Comparison of ENCODE assay signal across 21 cellular contexts in the genomic region with DNA sequence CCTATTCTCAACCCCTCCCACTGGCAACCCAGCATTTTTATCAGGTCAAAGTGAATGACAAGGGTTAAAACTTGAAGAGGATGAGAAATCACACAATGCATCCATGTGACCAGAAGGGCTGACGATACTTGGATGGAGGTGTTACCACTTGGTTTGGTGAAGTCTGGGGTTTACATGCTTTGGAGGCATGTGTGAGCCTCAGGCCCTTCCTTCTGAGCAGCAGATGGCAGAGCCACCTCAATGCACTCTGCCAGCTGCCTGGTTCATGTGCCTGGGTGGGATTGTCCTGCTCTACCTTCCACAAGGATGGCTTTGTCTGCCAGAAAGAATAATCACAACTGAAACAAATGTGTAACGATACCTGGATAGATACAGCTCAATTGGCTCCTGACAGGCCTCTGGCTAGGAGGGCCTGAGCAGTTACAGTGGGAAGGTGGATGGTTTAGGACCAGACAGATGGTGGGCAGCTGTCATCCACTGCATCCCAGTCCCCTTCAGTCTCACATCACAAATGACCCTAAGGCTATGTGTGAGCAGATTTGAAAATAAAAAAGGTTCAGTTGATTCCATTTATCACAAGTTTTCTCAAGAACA. TPM values are rescaled to one million over a fixed set of nuclear protein-coding genes. Genes with fewer than 3 reads are reported as not detected.
DNase-seq lines count a peak whose midpoint lies in the region; ATAC-seq and TF ChIP-seq lines count a peak whose summit lies in the region.
"Had no signal": no experiment of that assay in that cellular context is flagged by ENCODE, and none has a peak within 500 bp of the region (broad histone marks: within the 10 kb centered on the region; RNA-seq: fewer than 3 reads in every experiment).

No MANE protein-coding gene starts in this region.

- no peaks in the 10 kb centered on the region for H3K9me3 ChIP-seq in naive thymus-derived CD4-positive, alpha-beta T cell (ENCODE audit: control insufficient read depth in 2 of 3, low read length in 3 of 3)
- no peaks in the 10 kb centered on the region for H3K9me3 ChIP-seq in vagina
- H3K9me3 ChIP-seq: right lobe of liver had no signal

- TF ChIP-seq CTCF in VCaP (conservative IDR thresholded peaks at IDR 0.05) (no peak), vagina (IDR thresholded peaks at IDR 0.05) (no peak), mesothelial cell of epicardium (IDR thresholded peaks at IDR 0.05; ENCODE audit: unreplicated experiment) (no peak)

- H3K27me3 Mint-ChIP-seq in naive thymus-derived CD4-positive, alpha-beta T cell, result peaks cover 0 to 6% (median 0%) of the 10 kb centered on the region in 5 donors
- H3K27me3 Mint-ChIP-seq in mesothelial cell of epicardium (ENCODE audit: low read depth), result no peaks in the 10 kb centered on the region
- H3K27me3 Mint-ChIP-seq: central memory CD8-positive, alpha-beta T cell had no signal

- H3K36me3 ChIP-seq in naive thymus-derived CD4-positive, alpha-beta T cell (ENCODE audit: control insufficient read depth in 2 of 3, insufficient read depth in 3 of 3, low read length in 3 of 3), result no peaks in the 10 kb centered on the region
- H3K36me3 ChIP-seq in vagina, result no peaks in the 10 kb centered on the region
- H3K36me3 ChIP-seq: right lobe of liver had no signal

- H3K4me3 Mint-ChIP-seq in naive thymus-derived CD4-positive, alpha-beta T cell, result no peak overlapping the region
- H3K4me3 Mint-ChIP-seq in mesothelial cell of epicardium, result no peak overlapping the region
- H3K4me3 Mint-ChIP-seq: CD8-positive, alpha-beta memory T cell; central memory CD8-positive, alpha-beta T cell; IgD-negative memory B cell; T-helper 1 cell treated with Interleukin-12 subunit alpha and Interleukin-12 subunit beta and Interleukin-4 antibody, amounts not matched to agents 30 μg/mL and 1 μg/mL, for 36 hours had no signal

- DNase-seq in DMS 273 (lab: John Stamatoyannopoulos, UW; ENCODE audit: unreplicated experiment) (peak; percentile 94), NCI-H1694 (lab: John Stamatoyannopoulos, UW) (peak; percentile 82), vagina (ENCODE audit: extremely low spot score in 2 of 2) (no peak), mesothelial cell of epicardium (ENCODE audit: low spot score in 2 of 2, unreplicated experiment in 2 of 2) (no peak), SW 1271 (lab: John Stamatoyannopoulos, UW) (no peak)
- no peak for DNase-seq in naive thymus-derived CD4-positive, alpha-beta T cell
- DNase-seq: activated CD4-positive, CD25-positive, alpha-beta regulatory T cell; amniotic stem cell; CD8-positive, alpha-beta memory T cell; effector CD8-positive, alpha-beta T cell; left cardiac atrium; midbrain; NCI-H82; right lobe of liver; stimulated activated CD4-positive, alpha-beta T cell treated with anti-CD3 and anti-CD28 coated beads, Interleukin-2, amount 100 ng/mL, for 24 hours had no signal

- TF ChIP-seq POLR2A in vagina (IDR thresholded peaks at IDR 0.05), result no peak

- intact Hi-C loops in naive thymus-derived CD4-positive, alpha-beta T cell (cut with micrococcal nuclease), result no loop called here
- intact Hi-C loops in vagina (cut with DNase I), result no loop called here

- no peaks in the 10 kb centered on the region for H3K4me1 ChIP-seq in naive thymus-derived CD4-positive, alpha-beta T cell (ENCODE audit: control insufficient read depth in 2 of 2, insufficient read depth in 2 of 2, low read length in 2 of 2)
- peaks cover 9% of the 10 kb centered on the region for H3K4me1 ChIP-seq in vagina
- H3K4me1 ChIP-seq: right lobe of liver had no signal

- peak overlapping the region in 1 of 9 donors; percentile 3 for H3K27ac Mint-ChIP-seq in naive thymus-derived CD4-positive, alpha-beta T cell
- no peak overlapping the region for H3K27ac Mint-ChIP-seq in mesothelial cell of epicardium
- H3K27ac Mint-ChIP-seq: CD8-positive, alpha-beta memory T cell; T-helper 1 cell treated with Interleukin-12 subunit alpha and Interleukin-12 subunit beta and Interleukin-4 antibody, amounts not matched to agents 30 μg/mL and 1 μg/mL, for 36 hours had no signal

- CTCF ChIA-PET in naive thymus-derived CD4-positive, alpha-beta T cell (lab: Charles Lee), result no interaction called here

- H3K27ac ChIP-seq in VCaP (peak overlapping the region; percentile 80), vagina (no peak overlapping the region)
- no peak overlapping the region for H3K27ac ChIP-seq in naive thymus-derived CD4-positive, alpha-beta T cell (ENCODE audit: low read depth, low read length)
- H3K27ac ChIP-seq: right lobe of liver had no signal

- no peaks in the 10 kb centered on the region for H3K27me3 ChIP-seq in naive thymus-derived CD4-positive, alpha-beta T cell (ENCODE audit: control insufficient read depth in 2 of 2, insufficient read depth in 2 of 2, low read length in 2 of 2)
- no peaks in the 10 kb centered on the region for H3K27me3 ChIP-seq in vagina
- H3K27me3 ChIP-seq: right lobe of liver had no signal

- peaks cover 0 to 3% (median 0%) of the 10 kb centered on the region in 11 donors for H3K9me3 Mint-ChIP-seq in naive thymus-derived CD4-positive, alpha-beta T cell
- peaks cover 19% of the 10 kb centered on the region for H3K9me3 Mint-ChIP-seq in mesothelial cell of epicardium
- H3K9me3 Mint-ChIP-seq: CD8-positive, alpha-beta memory T cell; central memory CD8-positive, alpha-beta T cell; T-helper 1 cell treated with Interleukin-12 subunit alpha and Interleukin-12 subunit beta and Interleukin-4 antibody, amounts not matched to agents 30 μg/mL and 1 μg/mL, for 36 hours had no signal

- H3K4me3 ChIP-seq in naive thymus-derived CD4-positive, alpha-beta T cell (ENCODE audit: low read length), result no peak overlapping the region
- no peak overlapping the region for H3K4me3 ChIP-seq in vagina
- H3K4me3 ChIP-seq: GM12878, right lobe of liver had no signal

- peaks cover 0 to 3% (median 0%) of the 10 kb centered on the region in 5 donors for H3K36me3 Mint-ChIP-seq in naive thymus-derived CD4-positive, alpha-beta T cell
- H3K36me3 Mint-ChIP-seq in mesothelial cell of epicardium, result no peaks in the 10 kb centered on the region
- H3K36me3 Mint-ChIP-seq: CD8-positive, alpha-beta memory T cell; IgD-negative memory B cell had no signal

- H3K4me1 Mint-ChIP-seq in naive thymus-derived CD4-positive, alpha-beta T cell, result peaks cover 0 to 2% (median 0%) of the 10 kb centered on the region in 7 donors
- no peaks in the 10 kb centered on the region for H3K4me1 Mint-ChIP-seq in mesothelial cell of epicardium
- H3K4me1 Mint-ChIP-seq: CD8-positive, alpha-beta memory T cell; central memory CD8-positive, alpha-beta T cell; IgD-negative memory B cell had no signal

- peak; percentile 6 for ATAC-seq in naive thymus-derived CD4-positive, alpha-beta T cell
- ATAC-seq in HG02852 (IDR thresholded peaks at IDR 0.05; ENCODE audit: unreplicated experiment), result no peak
- ATAC-seq: GM12878 had no signal

- POLR2A ChIA-PET in naive thymus-derived CD4-positive, alpha-beta T cell (lab: Charles Lee), result no interaction called here

RNA-seq across cellular contexts. Expression of a gene that starts 51.5 kb away (rescaled TPM):
- total RNA-seq in naive thymus-derived CD4-positive, alpha-beta T cell, result 1 to 10 TPM; 1.0 to 4.2 (median 2.2) TPM
- polyA plus RNA-seq in naive thymus-derived CD4-positive, alpha-beta T cell, result 1 to 10 TPM; 1.2 TPM
- total RNA-seq in vagina, result not detected
- 7.3 to 9.2 TPM (median 8.3 TPM) in 3 replicates for total RNA-seq in mesothelial cell of epicardium

Comparison
In these comparisons a context has a peak if more than half of its experiments do, and no peak if none do; other contexts are left out.
1. DNase-seq: peak in DMS 273 (single experiment) and NCI-H1694 (single experiment); none in naive thymus-derived CD4-positive, alpha-beta T cell (0 of 9), vagina (0 of 2), mesothelial cell of epicardium (0 of 2) and SW 1271 (0 of 2).